16 cellular contexts compared by ENCODE assay signal in genomic region chr3:105745046-105745445, GRCh38.
DNase-seq lines count a peak whose midpoint lies in the region; ATAC-seq and TF ChIP-seq lines count a peak whose summit lies in the region.
"Had no signal": no experiment of that assay in that cellular context is flagged by ENCODE, and none has a peak within 500 bp of the region (broad histone marks: within the 10 kb centered on the region; RNA-seq: fewer than 3 reads in every experiment).

No MANE protein-coding gene starts in this region.

- H3K9me3 Mint-ChIP-seq in stimulated activated naive CD8-positive, alpha-beta T cell treated with anti-CD3 and anti-CD28 coated beads, Interleukin-15, Interleukin-2, amounts not matched to agents 100 ng/mL and 50 ng/mL, for 24 hours: peaks cover 4% of the 10 kb centered on the region
- H3K9me3 Mint-ChIP-seq in stimulated activated naive CD8-positive, alpha-beta T cell treated with anti-CD3 and anti-CD28 coated beads, Interleukin-15, amount 100 ng/mL, for 72 hours: peaks cover 0 to 4% of the 10 kb centered on the region in 2 donors
- H3K9me3 Mint-ChIP-seq in immature natural killer cell: peaks cover 0 to 5% (median 2%) of the 10 kb centered on the region in 6 donors

- H3K4me3 Mint-ChIP-seq in stimulated activated naive CD8-positive, alpha-beta T cell treated with anti-CD3 and anti-CD28 coated beads, Interleukin-15, Interleukin-2, amounts not matched to agents 100 ng/mL and 50 ng/mL, for 24 hours: peak overlapping the region; percentile 70
- no peak overlapping the region for H3K4me3 Mint-ChIP-seq in stimulated activated naive CD8-positive, alpha-beta T cell treated with anti-CD3 and anti-CD28 coated beads, Interleukin-15, amount 100 ng/mL, for 72 hours
- H3K4me3 Mint-ChIP-seq in T-helper 17 cell (no peak overlapping the region), immature natural killer cell (peak overlapping the region in 2 of 5 donors; percentile 39 to 82)

- H3K9me3 ChIP-seq in T-helper 17 cell (ENCODE audit: control insufficient read depth, low read length, poor library complexity, severe bottlenecking): peaks cover 3% of the 10 kb centered on the region
- H3K9me3 ChIP-seq: HAP-1 had no signal

- no peaks in the 10 kb centered on the region for H3K27me3 Mint-ChIP-seq in stimulated activated naive CD8-positive, alpha-beta T cell treated with anti-CD3 and anti-CD28 coated beads, Interleukin-15, Interleukin-2, amounts not matched to agents 100 ng/mL and 50 ng/mL, for 24 hours
- no peaks in the 10 kb centered on the region for H3K27me3 Mint-ChIP-seq in stimulated activated naive CD8-positive, alpha-beta T cell treated with anti-CD3 and anti-CD28 coated beads, Interleukin-15, amount 100 ng/mL, for 72 hours
- H3K27me3 Mint-ChIP-seq in T-helper 17 cell (no peaks in the 10 kb centered on the region), immature natural killer cell (ENCODE audit: low read depth in 3 of 3) (peaks cover 0 to 3% (median 0%) of the 10 kb centered on the region in 3 donors)

- DNase-seq in stimulated activated naive CD8-positive, alpha-beta T cell treated with anti-CD3 and anti-CD28 coated beads, Interleukin-15, amount 100 ng/mL, for 72 hours: no peak
- DNase-seq in T-helper 17 cell (no peak), immature natural killer cell (no peak), RKO (ENCODE audit: low spot score) (no peak)
- DNase-seq in stimulated activated CD4-positive, alpha-beta T cell treated with anti-CD3 and anti-CD28 coated beads, Interleukin-15, amount 100 ng/mL, for 24 hours: no peak
- DNase-seq: AML-193, DND-41, GF-D8, Kasumi-1, NCI-H1417 treated with DMSO at 0.1 percent for 48 hours, NCI-H2029, NCI-H2171 treated with DMSO at 0.1 percent for 48 hours, NCI-H510A had no signal

- H3K36me3 Mint-ChIP-seq in stimulated activated naive CD8-positive, alpha-beta T cell treated with anti-CD3 and anti-CD28 coated beads, Interleukin-15, Interleukin-2, amounts not matched to agents 100 ng/mL and 50 ng/mL, for 24 hours (ENCODE audit: low read depth): peaks cover 68% of the 10 kb centered on the region
- H3K36me3 Mint-ChIP-seq in T-helper 17 cell (ENCODE audit: low read depth) (peaks cover 6% of the 10 kb centered on the region), immature natural killer cell (peaks cover 22 to 37% (median 36%) of the 10 kb centered on the region in 3 donors)

- no peak for ATAC-seq in stimulated activated naive CD8-positive, alpha-beta T cell treated with anti-CD3 and anti-CD28 coated beads, Interleukin-15, amount 100 ng/mL, for 72 hours
- ATAC-seq in T-helper 17 cell: no peak
- ATAC-seq in GM18505 (IDR thresholded peaks at IDR 0.05; ENCODE audit: unreplicated experiment): no peak

- peaks cover 83% of the 10 kb centered on the region for H3K4me1 Mint-ChIP-seq in stimulated activated naive CD8-positive, alpha-beta T cell treated with anti-CD3 and anti-CD28 coated beads, Interleukin-15, Interleukin-2, amounts not matched to agents 100 ng/mL and 50 ng/mL, for 24 hours (ENCODE audit: low read depth)
- peaks cover 70% of the 10 kb centered on the region for H3K4me1 Mint-ChIP-seq in stimulated activated naive CD8-positive, alpha-beta T cell treated with anti-CD3 and anti-CD28 coated beads, Interleukin-15, amount 100 ng/mL, for 72 hours
- H3K4me1 Mint-ChIP-seq in T-helper 17 cell (peaks cover 25% of the 10 kb centered on the region), immature natural killer cell (peaks cover 60 to 85% of the 10 kb centered on the region in 2 donors)

- H3K27ac Mint-ChIP-seq in stimulated activated naive CD8-positive, alpha-beta T cell treated with anti-CD3 and anti-CD28 coated beads, Interleukin-15, Interleukin-2, amounts not matched to agents 100 ng/mL and 50 ng/mL, for 24 hours: peak overlapping the region; percentile 94
- H3K27ac Mint-ChIP-seq in stimulated activated naive CD8-positive, alpha-beta T cell treated with anti-CD3 and anti-CD28 coated beads, Interleukin-15, amount 100 ng/mL, for 72 hours: peak overlapping the region in 1 of 2 donors; percentile 67
- H3K27ac Mint-ChIP-seq in T-helper 17 cell (peak overlapping the region; percentile 93), immature natural killer cell (peak overlapping the region; percentile 55 to 95 (median 90))

- no peak for TF ChIP-seq POLR2A in GM18505 (IDR thresholded peaks at IDR 0.05; ENCODE audit: borderline replicate concordance, extremely low read depth, insufficient read depth, insufficient read length)
